In the genomic region with DNA sequence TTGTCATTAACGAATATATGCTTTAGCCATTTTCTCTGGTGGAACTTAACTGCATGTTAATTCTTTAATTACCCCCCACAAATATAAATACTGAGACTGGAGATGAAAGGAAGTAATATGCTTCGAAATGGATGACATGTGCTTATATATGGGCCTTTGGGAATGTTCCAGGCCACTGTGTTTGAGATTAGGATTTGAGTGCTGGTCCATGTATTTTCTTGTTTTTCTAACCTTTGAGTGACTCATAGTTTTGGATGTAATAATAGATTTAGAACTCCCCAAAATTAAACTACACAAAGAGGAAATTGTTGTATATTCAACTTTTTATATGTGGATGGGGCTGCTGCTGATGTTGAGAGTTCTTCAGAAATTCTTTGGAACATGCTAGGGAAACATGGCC, we compare ENCODE assay signal across 24 cellular contexts. TPM values are rescaled to one million over a fixed set of nuclear protein-coding genes. Genes with fewer than 3 reads are reported as not detected.
DNase-seq lines count a peak whose midpoint lies in the region; ATAC-seq, FAIRE-seq and TF ChIP-seq lines count a peak whose summit lies in the region.
"Had no signal": no experiment of that assay in that cellular context is flagged by ENCODE, and none has a peak within 500 bp of the region (broad histone marks: within the 10 kb centered on the region; RNA-seq: fewer than 3 reads in every experiment).

No MANE protein-coding gene starts in this region.

- no TSS peak for BruUV-seq in MCF 10A (replicated peaks; lab: Mats Ljungman, UMichigan)

- intact Hi-C loops in MCF 10A (cut with micrococcal nuclease), result no loop called here
- intact Hi-C loops in breast epithelium (cut with DNase I; ENCODE audit: low total_unique reads), result loop anchor here (5.0 kb wide), 1 partner anchor 798 kb away; no protein-coding TSS in a partner anchor
- intact Hi-C loops in gastrocnemius medialis (cut with DNase I; ENCODE audit: low total_unique reads), result no loop called here
- intact Hi-C loops in sigmoid colon (cut with DNase I), result no loop called here

- TF ChIP-seq POLR2A in breast epithelium (IDR thresholded peaks at IDR 0.05) (no peak), gastrocnemius medialis (IDR thresholded peaks at IDR 0.05) (no peak), sigmoid colon (IDR thresholded peaks at IDR 0.05) (no peak)

- H3K9ac ChIP-seq in astrocyte (ENCODE audit: low read length), result no peak overlapping the region

- no peaks in the 10 kb centered on the region for H3K36me3 ChIP-seq in breast epithelium
- no peaks in the 10 kb centered on the region for H3K36me3 ChIP-seq in astrocyte (ENCODE audit: insufficient read depth, low read length)
- no peaks in the 10 kb centered on the region for H3K36me3 ChIP-seq in gastrocnemius medialis
- H3K36me3 ChIP-seq in sigmoid colon, result peaks cover 0 to 34% (median 2%) of the 10 kb centered on the region in 4 donors

- FAIRE-seq in astrocyte (lab: Jason Lieb, UNC) (no peak), D721Med (lab: Jason Lieb, UNC) (no peak)
- FAIRE-seq: GM12892, GM18507, HepG2 had no signal

- H3K9me3 Mint-ChIP-seq in MCF 10A (ENCODE audit: unreplicated experiment) (peaks cover 7% of the 10 kb centered on the region), astrocyte (ENCODE audit: unreplicated experiment) (peaks cover 2% of the 10 kb centered on the region)
- H3K9me3 Mint-ChIP-seq: HFFc6 had no signal

- H3K4me1 ChIP-seq in breast epithelium, result no peaks in the 10 kb centered on the region
- H3K4me1 ChIP-seq in astrocyte (ENCODE audit: insufficient read depth, low read length), result no peaks in the 10 kb centered on the region
- peaks cover 46% of the 10 kb centered on the region in 2 donors for H3K4me1 ChIP-seq in gastrocnemius medialis
- no peaks in the 10 kb centered on the region for H3K4me1 ChIP-seq in sigmoid colon
- H3K4me1 ChIP-seq: Caco-2 had no signal

- H3K4me3 Mint-ChIP-seq in MCF 10A (ENCODE audit: unreplicated experiment), result no peak overlapping the region
- H3K4me3 Mint-ChIP-seq in astrocyte (ENCODE audit: unreplicated experiment), result no peak overlapping the region
- H3K4me3 Mint-ChIP-seq: HFFc6 had no signal

- peaks cover 10% of the 10 kb centered on the region for H3K4me1 Mint-ChIP-seq in MCF 10A (ENCODE audit: insufficient read depth, unreplicated experiment)
- peaks cover 2% of the 10 kb centered on the region for H3K4me1 Mint-ChIP-seq in astrocyte (ENCODE audit: low read depth, unreplicated experiment)

- H3K27ac ChIP-seq in breast epithelium, result no peak overlapping the region
- no peak overlapping the region for H3K27ac ChIP-seq in astrocyte (ENCODE audit: low read depth, low read length)
- H3K27ac ChIP-seq in gastrocnemius medialis, result peak overlapping the region; percentile 68 to 75 (median 73)
- no peak overlapping the region for H3K27ac ChIP-seq in sigmoid colon
- H3K27ac ChIP-seq: RWPE1, SJCRH30 had no signal

- ATAC-seq in gastrocnemius medialis, result no peak
- ATAC-seq: HepG2, PC-3 had no signal

- H3K9me3 ChIP-seq in breast epithelium (no peaks in the 10 kb centered on the region), astrocyte (ENCODE audit: insufficient read depth, low read depth, low read length) (no peaks in the 10 kb centered on the region), gastrocnemius medialis (no peaks in the 10 kb centered on the region), sigmoid colon (no peaks in the 10 kb centered on the region)

- no peaks in the 10 kb centered on the region for H3K27me3 Mint-ChIP-seq in MCF 10A (ENCODE audit: insufficient read depth, unreplicated experiment)
- no peaks in the 10 kb centered on the region for H3K27me3 Mint-ChIP-seq in astrocyte (ENCODE audit: low read depth, unreplicated experiment)

- POLR2A ChIA-PET in MCF 10A (lab: Yijun Ruan, JAX), result no interaction called here

- H3K4me3 ChIP-seq in breast epithelium (no peak overlapping the region), astrocyte (ENCODE audit: insufficient read depth, low read depth, low read length) (no peak overlapping the region), fibroblast of the aortic adventitia (ENCODE audit: low read depth, low read length) (no peak overlapping the region), gastrocnemius medialis (no peak overlapping the region), sigmoid colon (no peak overlapping the region)
- H3K4me3 ChIP-seq: SJCRH30 had no signal

- no peaks in the 10 kb centered on the region for H4K20me1 ChIP-seq in astrocyte (ENCODE audit: insufficient read depth, low read length)

- H3K79me2 ChIP-seq in astrocyte (ENCODE audit: insufficient read depth, low read length), result no peaks in the 10 kb centered on the region

- H3K36me3 Mint-ChIP-seq in MCF 10A (ENCODE audit: insufficient read depth, unreplicated experiment), result peaks cover 12% of the 10 kb centered on the region
- peaks cover 11% of the 10 kb centered on the region for H3K36me3 Mint-ChIP-seq in astrocyte (ENCODE audit: low read depth, unreplicated experiment)

- DNase-seq in MCF 10A (ENCODE audit: unreplicated experiment) (peak; percentile 5), breast epithelium (ENCODE audit: low spot score in 2 of 2) (no peak), astrocyte (ENCODE audit: low read depth) (peak; percentile 12), fibroblast of the aortic adventitia (ENCODE audit: low read depth) (peak; percentile 49), gastrocnemius medialis (no peak), D721Med (ENCODE audit: insufficient read length, low spot score) (no peak), C1 segment of cervical spinal cord (lab: John Stamatoyannopoulos, UW) (no peak), sigmoid colon (no peak)
- DNase-seq: 8988T, Caco-2, H7, HFFc6, KG1, NCI-H1048, NCI-H1436 treated with DMSO at 0.1 percent for 48 hours, NCI-H2029, NCI-H345, NCI-H526, PC-3, SJCRH30 had no signal

- TF ChIP-seq EP300 in sigmoid colon (IDR thresholded peaks at IDR 0.05), result no peak

- no peak for TF ChIP-seq CTCF in MCF 10A (IDR thresholded peaks at IDR 0.05; ENCODE audit: unreplicated experiment)
- no peak for TF ChIP-seq CTCF in breast epithelium (IDR thresholded peaks at IDR 0.05)
- TF ChIP-seq CTCF in astrocyte (IDR thresholded peaks at IDR 0.05; ENCODE audit: insufficient read depth, low read depth, low read length), result no peak
- TF ChIP-seq CTCF in fibroblast of the aortic adventitia (IDR thresholded peaks at IDR 0.05; ENCODE audit: insufficient read depth, low read length), result no peak
- no peak for TF ChIP-seq CTCF in gastrocnemius medialis (IDR thresholded peaks at IDR 0.05 in 4 of 5, conservative IDR thresholded peaks at IDR 0.05 in 1 of 5)
- no peak for TF ChIP-seq CTCF in D721Med (IDR thresholded peaks at IDR 0.05; ENCODE audit: insufficient read depth, missing control alignments)
- TF ChIP-seq CTCF in sigmoid colon (IDR thresholded peaks at IDR 0.05), result no peak

- H2AFZ ChIP-seq in astrocyte (ENCODE audit: low read depth, low read length), result no peak overlapping the region

- H3K27me3 ChIP-seq in breast epithelium, result no peaks in the 10 kb centered on the region
- no peaks in the 10 kb centered on the region for H3K27me3 ChIP-seq in astrocyte (ENCODE audit: insufficient read depth, low read length)
- no peaks in the 10 kb centered on the region for H3K27me3 ChIP-seq in gastrocnemius medialis
- no peaks in the 10 kb centered on the region for H3K27me3 ChIP-seq in sigmoid colon
- H3K27me3 ChIP-seq: SJCRH30 had no signal

- WGBS in sigmoid colon, 2 donors, result 80 to 85% methylated on average over 2 of the region's 2 CpGs

- in situ Hi-C loops in gastrocnemius medialis (cut with MboI; ENCODE audit: low sequenced_read_pairs in 4 of 4), result no loop called here

- H3K4me2 ChIP-seq in astrocyte (ENCODE audit: low read length), result no peak overlapping the region

- CTCF ChIA-PET in MCF 10A (lab: Yijun Ruan, JAX), result interaction anchor here (0.6 to 1.0 kb wide), 2 partner anchors 30 to 745 kb away, joined by 4 to 5 read pairs; no protein-coding TSS in a partner anchor

- H3K27ac Mint-ChIP-seq in MCF 10A (ENCODE audit: low read depth, unreplicated experiment), result no peak overlapping the region
- no peak overlapping the region for H3K27ac Mint-ChIP-seq in astrocyte (ENCODE audit: unreplicated experiment)
- H3K27ac Mint-ChIP-seq: HFFc6 had no signal

RNA-seq across cellular contexts. Expression of a gene that starts 54.2 kb away (rescaled TPM):
- total RNA-seq in MCF 10A (2022) (73.1 and 82.7 TPM in 2 replicates), breast epithelium (100 to 1,000 TPM in 1 of 3 donors, 10 to 100 TPM in 2; 82.1 to 108 (median 96.9) TPM), astrocyte (67.4 and 67.7 TPM in 2 replicates), fibroblast of the aortic adventitia (ENCODE audit: low replicate concordance) (100 and 148 TPM in 2 replicates), gastrocnemius medialis (10 to 100 TPM; 20.4 to 24.8 (median 23.1) TPM), sigmoid colon (10 to 100 TPM; 46.3 to 68.1 (median 61.2) TPM)
- polyA plus RNA-seq in sigmoid colon, result 10 to 100 TPM in 2 of 3 donors, 1 to 10 TPM in 1; 6.6 to 28.5 (median 11.8) TPM

Comparison
In these comparisons a context has a peak if more than half of its experiments do, and no peak if none do; other contexts are left out.
1. DNase-seq: peak in MCF 10A (single experiment), astrocyte (single experiment) and fibroblast of the aortic adventitia (single experiment); none in breast epithelium (0 of 2), gastrocnemius medialis (0 of 2), D721Med (single experiment), C1 segment of cervical spinal cord (0 of 14) and sigmoid colon (single experiment).
2. H3K27ac ChIP-seq: peak in gastrocnemius medialis (4 of 4); none in breast epithelium (0 of 2), astrocyte (single experiment) and sigmoid colon (0 of 4).